ENCODE assay signal across 2 cellular contexts in the genomic region with DNA sequence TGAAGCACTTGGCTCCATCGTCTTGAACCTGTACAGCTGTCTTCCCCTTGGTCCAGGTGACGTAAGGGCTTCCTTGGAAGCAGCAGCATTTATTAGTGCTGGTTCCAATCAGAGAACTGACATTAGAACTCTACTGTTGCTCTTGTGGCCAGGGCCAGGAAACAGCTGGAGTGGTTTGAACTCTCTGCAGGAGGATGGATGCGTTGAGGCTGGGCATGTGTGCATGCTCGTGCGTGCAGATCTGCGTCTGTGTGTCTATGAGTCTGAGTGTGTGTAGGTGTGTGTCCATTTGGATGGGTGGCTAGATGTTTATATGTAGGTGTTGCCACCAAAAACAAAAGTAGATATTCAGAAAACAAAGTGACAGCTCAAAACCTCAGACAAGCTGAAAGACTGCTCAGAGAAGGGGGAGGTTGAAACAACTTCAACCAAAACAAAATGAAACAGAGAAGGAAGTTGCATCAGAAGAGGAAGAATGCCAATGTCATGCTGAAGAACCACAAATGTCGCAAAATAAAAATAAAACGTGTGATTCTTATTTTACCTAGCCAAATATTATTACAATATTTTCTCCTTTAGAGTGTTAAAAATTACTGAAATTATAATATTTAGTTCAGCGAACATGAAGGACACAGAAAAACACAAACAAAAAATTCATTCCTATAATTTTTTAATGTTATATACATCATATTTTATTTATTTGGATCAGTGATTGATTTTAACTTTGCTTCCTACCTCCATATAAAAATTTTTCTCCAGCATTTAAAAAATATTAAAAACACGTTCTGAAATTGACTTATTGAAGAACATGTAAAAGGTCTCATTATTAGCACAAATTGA.
TF ChIP-seq lines count a peak whose summit lies in the region.

No MANE protein-coding gene starts in this region.

TF ChIP-seq in SK-N-SH, 30 proteins besides CTCF, POLR2A, EP300 and RAD21 (continued from another document):
- TF ChIP-seq EZH2phosphoT487 (IDR thresholded peaks at IDR 0.05; ENCODE audit: borderline replicate concordance, low read depth) (no peak), IRF3 (IDR thresholded peaks at IDR 0.05; ENCODE audit: low read depth, low read length) (no peak), GABPA (IDR thresholded peaks at IDR 0.05; ENCODE audit: low read depth) (no peak), YY1 (IDR thresholded peaks at IDR 0.05; ENCODE audit: low read depth) (no peak)

TF ChIP-seq in SK-N-SH treated with all-trans-retinoic acid at 6 μM for 48 hours, 23 proteins besides CTCF, POLR2A, EP300 and RAD21 (continued from another document):
- TF ChIP-seq CSRNP3 (CRISPR knock-in tag; IDR thresholded peaks at IDR 0.05) (no peak), ZNF8 (CRISPR knock-in tag; IDR thresholded peaks at IDR 0.05) (no peak), TCF4 (CRISPR knock-in tag; IDR thresholded peaks at IDR 0.05; ENCODE audit: borderline replicate concordance) (no peak), ARNTL (CRISPR knock-in tag; IDR thresholded peaks at IDR 0.05; ENCODE audit: borderline replicate concordance, low read depth) (no peak), PATZ1 (CRISPR knock-in tag; IDR thresholded peaks at IDR 0.05; ENCODE audit: borderline replicate concordance) (no peak), GLIS3 (CRISPR knock-in tag; IDR thresholded peaks at IDR 0.05) (no peak), TOX (CRISPR knock-in tag; IDR thresholded peaks at IDR 0.05; ENCODE audit: borderline replicate concordance) (no peak), ESRRG (CRISPR knock-in tag; IDR thresholded peaks at IDR 0.05) (no peak), ZFP30 (CRISPR knock-in tag; IDR thresholded peaks at IDR 0.05) (no peak), PPARA (CRISPR knock-in tag; IDR thresholded peaks at IDR 0.05; ENCODE audit: borderline replicate concordance) (no peak), CSDC2 (CRISPR knock-in tag; IDR thresholded peaks at IDR 0.05) (no peak), ISL1 (CRISPR knock-in tag; IDR thresholded peaks at IDR 0.05) (no peak), OSR1 (CRISPR knock-in tag; IDR thresholded peaks at IDR 0.05) (no peak), SNAI2 (CRISPR knock-in tag; IDR thresholded peaks at IDR 0.05) (no peak), ZNF565 (CRISPR knock-in tag; conservative IDR thresholded peaks at IDR 0.05; ENCODE audit: low read depth) (no peak)
- TF ChIP-seq, protein P1, sequence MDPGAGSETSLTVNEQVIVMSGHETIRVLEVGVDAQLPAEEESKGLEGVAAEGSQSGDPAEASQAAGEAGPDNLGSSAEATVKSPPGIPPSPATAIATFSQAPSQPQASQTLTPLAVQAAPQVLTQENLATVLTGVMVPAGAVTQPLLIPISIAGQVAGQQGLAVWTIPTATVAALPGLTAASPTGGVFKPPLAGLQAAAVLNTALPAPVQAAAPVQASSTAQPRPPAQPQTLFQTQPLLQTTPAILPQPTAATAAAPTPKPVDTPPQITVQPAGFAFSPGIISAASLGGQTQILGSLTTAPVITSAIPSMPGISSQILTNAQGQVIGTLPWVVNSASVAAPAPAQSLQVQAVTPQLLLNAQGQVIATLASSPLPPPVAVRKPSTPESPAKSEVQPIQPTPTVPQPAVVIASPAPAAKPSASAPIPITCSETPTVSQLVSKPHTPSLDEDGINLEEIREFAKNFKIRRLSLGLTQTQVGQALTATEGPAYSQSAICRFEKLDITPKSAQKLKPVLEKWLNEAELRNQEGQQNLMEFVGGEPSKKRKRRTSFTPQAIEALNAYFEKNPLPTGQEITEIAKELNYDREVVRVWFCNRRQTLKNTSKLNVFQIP (CRISPR knock-in tag; IDR thresholded peaks at IDR 0.05; ENCODE audit: borderline replicate concordance, low read depth): no peak
